27 cellular contexts compared by ENCODE assay signal in the genomic region with DNA sequence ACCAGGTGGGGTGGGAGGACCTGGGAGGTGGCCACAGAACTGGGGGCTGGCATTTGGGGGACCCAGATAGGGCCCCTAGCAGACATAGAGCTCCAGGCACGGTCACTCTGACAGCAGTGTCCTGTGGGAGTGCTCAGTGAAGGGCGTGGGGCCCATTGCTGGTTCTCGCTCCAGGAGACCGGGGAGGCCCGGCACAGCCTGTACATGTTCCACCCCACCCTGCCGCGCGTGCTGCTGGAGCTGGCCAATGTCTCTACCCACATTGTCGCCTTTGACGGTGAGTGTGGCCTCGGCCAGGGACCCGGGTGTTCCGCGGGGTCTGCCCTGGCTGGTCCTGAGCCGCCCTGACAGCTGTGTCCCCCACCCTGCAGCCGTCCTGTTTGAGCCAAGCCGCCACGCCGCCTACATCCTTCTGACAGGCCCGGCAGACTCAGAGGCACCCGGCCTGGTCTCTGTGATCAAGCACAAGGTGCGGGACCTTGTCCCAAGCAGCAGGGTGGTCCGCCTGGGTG. TPM values are rescaled to one million over a fixed set of nuclear protein-coding genes. Genes with fewer than 3 reads are reported as not detected.
"Had no signal": no experiment of that assay in that cellular context is flagged by ENCODE, and none has a peak within 500 bp of the region (broad histone marks: within the 10 kb centered on the region; RNA-seq: fewer than 3 reads in every experiment).

No MANE protein-coding gene starts in this region.

- DNase-seq: activated CD4-positive, alpha-beta memory T cell treated with anti-CD3 and anti-CD28 coated beads, Interleukin-2, amount 10 ng/mL, durations not matched to agents 7 days and 5 days; activated CD4-positive, alpha-beta T cell treated with anti-CD3 and anti-CD28 coated beads for 36 hours; activated CD4-positive, alpha-beta T cell treated with anti-CD3 and anti-CD28 coated beads, Interleukin-2, amount 50 U/mL, for 1 hour; activated naive CD4-positive, alpha-beta T cell treated with anti-CD3 and anti-CD28 coated beads, Interleukin-2, amount 50 U/mL, for 16 hours; activated T-cell treated with anti-CD3 and anti-CD28 coated beads for 4 hours; activated T-cell treated with anti-CD3 and anti-CD28 coated beads, Interleukin-2, amount 50 U/mL, for 72 hours; aorta; central memory CD4-positive, alpha-beta T cell; KG1; NCI-H1092; NCI-H1417 treated with DMSO at 0.1 percent for 48 hours; NCI-H1694; NCI-H2029; NCI-H2107; NCI-H345; NCI-H510A; NCI-H69; SHP77 treated with DMSO at 0.1 percent for 48 hours; T-helper 1 cell had no signal

- ATAC-seq: activated CD4-positive, alpha-beta T cell treated with anti-CD3 and anti-CD28 coated beads for 36 hours; activated T-cell treated with anti-CD3 and anti-CD28 coated beads, Interleukin-2, amount 50 U/mL, for 72 hours had no signal

- H3K4me3 ChIP-seq: breast epithelium, Peyer's patch had no signal

- H3K4me1 ChIP-seq: breast epithelium had no signal

- H3K9me3 ChIP-seq: breast epithelium, Peyer's patch had no signal

- H3K27me3 ChIP-seq: breast epithelium, Peyer's patch had no signal

- H3K27ac ChIP-seq: breast epithelium, VCaP had no signal

RNA-seq across cellular contexts. Expression of gene ARHGDIG, which starts 15.9 kb away (rescaled TPM):
- total RNA-seq: activated CD4-positive, alpha-beta memory T cell treated with anti-CD3 and anti-CD28 coated beads, Interleukin-2, amount 10 ng/mL, durations not matched to agents 7 days and 5 days; activated CD4-positive, alpha-beta T cell treated with anti-CD3 and anti-CD28 coated beads for 36 hours; activated CD8-positive, alpha-beta memory T cell treated with anti-CD3 and anti-CD28 coated beads for 36 hours; LHCN-M2; MCF 10A; T-helper 2 cell treated with Interferon-gamma antibody and Interleukin-4, amounts not matched to agents 100 ng/mL and 5 ng/mL, for 36 hours had no signal

RNA-seq across cellular contexts. Expression of gene PDIA2, which starts 18.5 kb away (rescaled TPM):
- total RNA-seq: activated CD4-positive, alpha-beta memory T cell treated with anti-CD3 and anti-CD28 coated beads, Interleukin-2, amount 10 ng/mL, durations not matched to agents 7 days and 5 days; activated CD4-positive, alpha-beta T cell treated with anti-CD3 and anti-CD28 coated beads for 36 hours; activated CD8-positive, alpha-beta memory T cell treated with anti-CD3 and anti-CD28 coated beads for 36 hours; activated T-helper 2 cell treated with anti-CD3 and anti-CD28 coated beads, Interferon-gamma antibody, Interleukin-2, Interleukin-4, amounts not matched to agents 10 μg/mL and 5 μg/mL and 100 μg/mL, durations not matched to agents 14 hours and 24 hours and 36 hours; breast epithelium; MCF 10A; T-helper 2 cell treated with Interferon-gamma antibody and Interleukin-4, amounts not matched to agents 100 ng/mL and 5 ng/mL, for 36 hours had no signal
